Comparison of ENCODE assay signal across 8 cellular contexts in genomic region chr11:1946812-1947480, GRCh38. TPM values are rescaled to one million over a fixed set of nuclear protein-coding genes. Genes with fewer than 3 reads are reported as not detected.
DNase-seq lines count a peak whose midpoint lies in the region; FAIRE-seq and TF ChIP-seq lines count a peak whose summit lies in the region.

Gene MRPL23 (plus strand): TSS chr11:1947332. CDS start chr11:1947363, 31 bp downstream.

- H3K36me3 Mint-ChIP-seq in astrocyte (ENCODE audit: low read depth, unreplicated experiment) = no peaks in the 10 kb centered on the region

- POLR2A ChIA-PET in activated CD8-positive, alpha-beta memory T cell treated with anti-CD3 and anti-CD28 coated beads for 36 hours (lab: Charles Lee) = interaction anchor here (0.6 kb wide), 1 partner anchor 11 kb away, joined by 3 read pairs; no protein-coding TSS in a partner anchor

- no peaks in the 10 kb centered on the region for H3K36me3 ChIP-seq in astrocyte (ENCODE audit: insufficient read depth, low read length)

- no peaks in the 10 kb centered on the region for H3K27me3 ChIP-seq in astrocyte (ENCODE audit: insufficient read depth, low read length)

- no peak within 1 kb of the TSS for H3K9ac ChIP-seq in astrocyte (ENCODE audit: low read length)

- FAIRE-seq in astrocyte (lab: Jason Lieb, UNC) = no peak

- H3K27ac Mint-ChIP-seq in astrocyte (ENCODE audit: unreplicated experiment) = no peak within 1 kb of the TSS

- H3K4me1 ChIP-seq in astrocyte (ENCODE audit: insufficient read depth, low read length) = no peaks in the 10 kb centered on the region

- H4K20me1 ChIP-seq in astrocyte (ENCODE audit: insufficient read depth, low read length) = no peaks in the 10 kb centered on the region

- no peaks in the 10 kb centered on the region for H3K79me2 ChIP-seq in astrocyte (ENCODE audit: insufficient read depth, low read length)

- H3K4me1 Mint-ChIP-seq in astrocyte (ENCODE audit: low read depth, unreplicated experiment) = no peaks in the 10 kb centered on the region

- no peak within 1 kb of the TSS for H3K4me3 Mint-ChIP-seq in astrocyte (ENCODE audit: unreplicated experiment)

- no peaks in the 10 kb centered on the region for H3K9me3 Mint-ChIP-seq in astrocyte (ENCODE audit: unreplicated experiment)

- no peaks in the 10 kb centered on the region for H3K9me3 ChIP-seq in astrocyte (ENCODE audit: insufficient read depth, low read depth, low read length)

- H3K4me2 ChIP-seq in astrocyte (ENCODE audit: low read length) = no peak within 1 kb of the TSS

- no peak within 1 kb of the TSS for H3K27ac ChIP-seq in astrocyte (ENCODE audit: low read depth, low read length)

- CTCF ChIA-PET in activated CD8-positive, alpha-beta memory T cell treated with anti-CD3 and anti-CD28 coated beads for 36 hours (lab: Charles Lee) = interaction anchor here (0.7 to 4.1 kb wide), 4 partner anchors 55 to 253 kb away, joined by 3 to 16 read pairs (median 4); no protein-coding TSS in a partner anchor

- no peak for TF ChIP-seq CTCF in astrocyte (IDR thresholded peaks at IDR 0.05; ENCODE audit: insufficient read depth, low read depth, low read length)

- no peaks in the 10 kb centered on the region for H3K27me3 Mint-ChIP-seq in astrocyte (ENCODE audit: low read depth, unreplicated experiment)

- no peak within 1 kb of the TSS for H3K4me3 ChIP-seq in astrocyte (ENCODE audit: insufficient read depth, low read depth, low read length)

- H2AFZ ChIP-seq in astrocyte (ENCODE audit: low read depth, low read length) = no peak within 1 kb of the TSS

- no peak for DNase-seq in activated CD8-positive, alpha-beta memory T cell treated with anti-CD3 and anti-CD28 coated beads, Interleukin-2, amount 50 U/mL, for 4 hours
- DNase-seq in astrocyte (ENCODE audit: low read depth) = no peak
- no peak for DNase-seq in lung microvascular endothelial cell (ENCODE audit: low read depth in 2 of 2)
- DNase-seq in ureter (ENCODE audit: low spot score) = no peak
- DNase-seq in activated gamma-delta T cell treated with Interleukin-2 at 50 U/mL for 16 hours = no peak
- no peak for DNase-seq in globus pallidus (ENCODE audit: low spot score)
- no peak for DNase-seq in NCI-H2081 (lab: John Stamatoyannopoulos, UW)

RNA-seq across cellular contexts. Expression of gene MRPL23, which starts in this region (rescaled TPM):
- total RNA-seq in activated CD8-positive, alpha-beta memory T cell treated with anti-CD3 and anti-CD28 coated beads for 36 hours = 100 to 1,000 TPM; 138 to 142 TPM
- 22.2 and 26.9 TPM in 2 replicates for total RNA-seq in astrocyte
- total RNA-seq in lung microvascular endothelial cell = 58.0 and 77.6 TPM in 2 replicates
- total RNA-seq in ureter = 40.5 TPM
